ENCODE assay signal across 19 cellular contexts in genomic region chr4:25019501-25019900, GRCh38. TPM values are rescaled to one million over a fixed set of nuclear protein-coding genes. Genes with fewer than 3 reads are reported as not detected.
DNase-seq lines count a peak whose midpoint lies in the region; TF ChIP-seq lines count a peak whose summit lies in the region.
"Had no signal": no experiment of that assay in that cellular context is flagged by ENCODE, and none has a peak within 500 bp of the region (broad histone marks: within the 10 kb centered on the region; RNA-seq: fewer than 3 reads in every experiment).

No MANE protein-coding gene starts in this region.

- intact Hi-C loops in esophagus squamous epithelium (cut with DNase I): no loop called here

- TF ChIP-seq POLR2A in esophagus squamous epithelium (IDR thresholded peaks at IDR 0.05): no peak

- no peaks in the 10 kb centered on the region for H3K36me3 ChIP-seq in esophagus squamous epithelium
- H3K36me3 ChIP-seq: BLaER1 had no signal

- peaks cover 0 to 5% (median 0%) of the 10 kb centered on the region in 3 donors for H3K4me1 ChIP-seq in esophagus squamous epithelium

- H3K27me3 Mint-ChIP-seq in activated naive CD4-positive, alpha-beta T cell treated with anti-CD3 and anti-CD28 coated beads, Interleukin-2, amount 50 U/mL, for 24 hours: peaks cover 11% of the 10 kb centered on the region
- H3K27me3 Mint-ChIP-seq in osteocyte (ENCODE audit: unreplicated experiment): peaks cover 37% of the 10 kb centered on the region
- no peaks in the 10 kb centered on the region for H3K27me3 Mint-ChIP-seq in endothelial cell (ENCODE audit: unreplicated experiment)

- no peak for DNase-seq in activated naive CD4-positive, alpha-beta T cell (lab: John Stamatoyannopoulos, UW)
- DNase-seq in islet precursor cell: peak; percentile 70
- peak; percentile 38 for DNase-seq in osteocyte (ENCODE audit: extremely low spot score, unreplicated experiment)
- no peak for DNase-seq in hippocampal formation (lab: John Stamatoyannopoulos, UW)
- DNase-seq in endothelial cell (ENCODE audit: low spot score): no peak
- DNase-seq in esophagus squamous epithelium (lab: John Stamatoyannopoulos, UW): no peak
- DNase-seq: CD4-positive, CD25-positive, alpha-beta regulatory T cell; CD8-positive, alpha-beta T cell; DMS 273 treated with DMSO at 0.1 percent for 48 hours; DMS79; GDM1; H7 had no signal

- no peaks in the 10 kb centered on the region for H3K4me1 Mint-ChIP-seq in activated naive CD4-positive, alpha-beta T cell treated with anti-CD3 and anti-CD28 coated beads, Interleukin-2, amount 50 U/mL, for 24 hours
- no peaks in the 10 kb centered on the region for H3K4me1 Mint-ChIP-seq in osteocyte (ENCODE audit: unreplicated experiment)
- H3K4me1 Mint-ChIP-seq in endothelial cell (ENCODE audit: unreplicated experiment): no peaks in the 10 kb centered on the region
- H3K4me1 Mint-ChIP-seq: B cell; CD4-positive, CD25-positive, alpha-beta regulatory T cell had no signal

- no peaks in the 10 kb centered on the region for H3K27me3 ChIP-seq in esophagus squamous epithelium
- H3K27me3 ChIP-seq: BLaER1 had no signal

- 68 to 80% methylated on average over 2 of the region's 2 CpGs for WGBS in esophagus squamous epithelium, 2 donors

- no peak for TF ChIP-seq CTCF in osteocyte (IDR thresholded peaks at IDR 0.05)
- TF ChIP-seq CTCF in endothelial cell (IDR thresholded peaks at IDR 0.05; ENCODE audit: unreplicated experiment): no peak
- TF ChIP-seq CTCF in esophagus squamous epithelium (IDR thresholded peaks at IDR 0.05): no peak

- H3K9me3 ChIP-seq in esophagus squamous epithelium: no peaks in the 10 kb centered on the region
- H3K9me3 ChIP-seq: BLaER1 had no signal

- H3K9me3 Mint-ChIP-seq in activated naive CD4-positive, alpha-beta T cell treated with anti-CD3 and anti-CD28 coated beads, Interleukin-2, amount 50 U/mL, for 24 hours: no peaks in the 10 kb centered on the region
- H3K9me3 Mint-ChIP-seq in osteocyte (ENCODE audit: unreplicated experiment) (no peaks in the 10 kb centered on the region), endothelial cell (ENCODE audit: unreplicated experiment) (no peaks in the 10 kb centered on the region)
- H3K9me3 Mint-ChIP-seq: CD8-positive, alpha-beta T cell had no signal

- no peaks in the 10 kb centered on the region for H3K36me3 Mint-ChIP-seq in activated naive CD4-positive, alpha-beta T cell treated with anti-CD3 and anti-CD28 coated beads, Interleukin-2, amount 50 U/mL, for 24 hours
- no peaks in the 10 kb centered on the region for H3K36me3 Mint-ChIP-seq in osteocyte (ENCODE audit: unreplicated experiment)
- H3K36me3 Mint-ChIP-seq in endothelial cell (ENCODE audit: low read depth, unreplicated experiment): no peaks in the 10 kb centered on the region
- H3K36me3 Mint-ChIP-seq: CD4-positive, CD25-positive, alpha-beta regulatory T cell; CD8-positive, alpha-beta T cell had no signal

- no peak overlapping the region for H3K4me3 Mint-ChIP-seq in activated naive CD4-positive, alpha-beta T cell treated with anti-CD3 and anti-CD28 coated beads, Interleukin-2, amount 50 U/mL, for 24 hours
- H3K4me3 Mint-ChIP-seq in osteocyte (ENCODE audit: unreplicated experiment): no peak overlapping the region
- no peak overlapping the region for H3K4me3 Mint-ChIP-seq in endothelial cell (ENCODE audit: unreplicated experiment)
- H3K4me3 Mint-ChIP-seq: B cell; CD4-positive, CD25-positive, alpha-beta regulatory T cell; CD8-positive, alpha-beta T cell had no signal

- no peak overlapping the region for H3K4me3 ChIP-seq in esophagus squamous epithelium
- H3K4me3 ChIP-seq: BLaER1, GM12878, GM23248 had no signal

- peak overlapping the region; percentile 18 for H3K27ac Mint-ChIP-seq in activated naive CD4-positive, alpha-beta T cell treated with anti-CD3 and anti-CD28 coated beads, Interleukin-2, amount 50 U/mL, for 24 hours
- H3K27ac Mint-ChIP-seq in osteocyte (ENCODE audit: unreplicated experiment) (no peak overlapping the region), endothelial cell (ENCODE audit: unreplicated experiment) (no peak overlapping the region)
- H3K27ac Mint-ChIP-seq: B cell; CD4-positive, CD25-positive, alpha-beta regulatory T cell; CD8-positive, alpha-beta T cell had no signal

- no peak overlapping the region for H3K27ac ChIP-seq in esophagus squamous epithelium
- H3K27ac ChIP-seq: 22Rv1, BLaER1, C4-2B, GM23248 had no signal

RNA-seq across cellular contexts. Expression of gene LGI2, which starts 11.2 kb away (rescaled TPM):
- 0.08 TPM in 1 of 2 replicates, not detected in the other for total RNA-seq in osteocyte
- total RNA-seq in endothelial cell (ENCODE audit: unreplicated experiment): 0.18 TPM
- 1 to 10 TPM in 1 of 4 donors, under 1 TPM in 2, not detected in 1; 0.04 to 3.8 (median 0.57) TPM for total RNA-seq in esophagus squamous epithelium
- total RNA-seq: B cell; CD4-positive, CD25-positive, alpha-beta regulatory T cell; CD8-positive, alpha-beta T cell; GM12878; GM23248 had no signal

Comparison
In these comparisons a context has a peak if more than half of its experiments do, and no peak if none do; other contexts are left out.
1. DNase-seq: peak in islet precursor cell (single experiment) and osteocyte (single experiment); none in activated naive CD4-positive, alpha-beta T cell (0 of 4), hippocampal formation (0 of 2), endothelial cell (single experiment) and esophagus squamous epithelium (single experiment).